Comparison of ENCODE assay signal across 8 cellular contexts in genomic region chr13:73059460-73060250, GRCh38. TPM values are rescaled to one million over a fixed set of nuclear protein-coding genes. Genes with fewer than 3 reads are reported as not detected.
DNase-seq lines count a peak whose midpoint lies in the region; ATAC-seq, FAIRE-seq and TF ChIP-seq lines count a peak whose summit lies in the region.

No MANE protein-coding gene starts in this region.

- no peak for FAIRE-seq in RCC 7860 (lab: Jason Lieb, UNC)

- peak overlapping the region; percentile 81 for H3K4me2 ChIP-seq in skeletal muscle satellite cell (ENCODE audit: low read length)

- H3K27me3 ChIP-seq in BJ (ENCODE audit: control insufficient read depth, insufficient read depth, low read length) (no peaks in the 10 kb centered on the region), right cardiac atrium (ENCODE audit: control insufficient read depth, insufficient read depth) (no peaks in the 10 kb centered on the region), skeletal muscle satellite cell (ENCODE audit: control insufficient read depth, insufficient read depth, low read length) (no peaks in the 10 kb centered on the region)

- H3K27me3 Mint-ChIP-seq in activated naive CD8-positive, alpha-beta T cell treated with anti-CD3 and anti-CD28 coated beads for 36 hours, result peaks cover 52% of the 10 kb centered on the region

- POLR2A ChIA-PET in BJ (lab: Charles Lee), result interaction anchor here (0.5 to 0.7 kb wide), 4 partner anchors 8 to 479 kb away, joined by 3 to 10 read pairs (median 6); partner anchors contain the start of gene DIS3

- under 1% methylated on average over 67 of the region's 68 CpGs for WGBS in right cardiac atrium

- CTCF ChIA-PET in BJ (lab: Yijun Ruan, JAX), result interaction anchor here (0.7 to 1.3 kb wide), 7 partner anchors 13 to 220 kb away, joined by 3 to 5 read pairs (median 3); no protein-coding TSS in a partner anchor

- TF ChIP-seq CTCF in BJ (IDR thresholded peaks at IDR 0.05; ENCODE audit: insufficient read depth, low read depth, low read length), result no peak

- H3K27ac Mint-ChIP-seq in activated naive CD8-positive, alpha-beta T cell treated with anti-CD3 and anti-CD28 coated beads for 36 hours, result no peak overlapping the region

- DNase-seq in BJ (ENCODE audit: low read depth), result no peak
- DNase-seq in RCC 7860 (ENCODE audit: low spot score), result peak; percentile 20
- DNase-seq in activated naive CD8-positive, alpha-beta T cell treated with anti-CD3 and anti-CD28 coated beads for 36 hours, result peak; percentile 59
- peak; percentile 30 to 79 (median 73) for DNase-seq in right cardiac atrium
- no peak for DNase-seq in cortex of kidney (lab: John Stamatoyannopoulos, UW)

- H3K36me3 ChIP-seq in BJ (ENCODE audit: control insufficient read depth, insufficient read depth, low read length) (peaks cover 7% of the 10 kb centered on the region), skeletal muscle satellite cell (ENCODE audit: insufficient read depth, low read length) (peaks cover 23% of the 10 kb centered on the region)

- H3K9ac ChIP-seq in skeletal muscle satellite cell (ENCODE audit: low read depth, low read length), result peak overlapping the region; percentile 90

- no peaks in the 10 kb centered on the region for H3K4me1 ChIP-seq in right cardiac atrium (ENCODE audit: control insufficient read depth, insufficient read depth, low read length)
- H3K4me1 ChIP-seq in skeletal muscle satellite cell (ENCODE audit: control insufficient read depth, insufficient read depth, low read length), result peaks cover 39% of the 10 kb centered on the region

- intact Hi-C loops in right cardiac atrium (cut with DNase I), result no loop called here

- peak overlapping the region; percentile 93 for H3K4me3 ChIP-seq in BJ (ENCODE audit: low read depth, low read length)
- H3K4me3 ChIP-seq in right cardiac atrium (ENCODE audit: low read length), result peak overlapping the region; percentile 74
- peak overlapping the region; percentile 77 for H3K4me3 ChIP-seq in skeletal muscle satellite cell (ENCODE audit: low read length)

- H3K9me3 ChIP-seq in right cardiac atrium (ENCODE audit: control insufficient read depth, low read length), result no peaks in the 10 kb centered on the region
- no peaks in the 10 kb centered on the region for H3K9me3 ChIP-seq in skeletal muscle satellite cell (replicated peaks; ENCODE audit: low read length)

- ATAC-seq in GM19025 (IDR thresholded peaks at IDR 0.05; ENCODE audit: low read depth, unreplicated experiment) (peak; percentile 40), HG03108 (IDR thresholded peaks at IDR 0.05; ENCODE audit: unreplicated experiment) (peak; percentile 37), right cardiac atrium (peak; percentile 33 to 47)

- H3K9me3 Mint-ChIP-seq in activated naive CD8-positive, alpha-beta T cell treated with anti-CD3 and anti-CD28 coated beads for 36 hours, result no peaks in the 10 kb centered on the region

- H3K36me3 Mint-ChIP-seq in activated naive CD8-positive, alpha-beta T cell treated with anti-CD3 and anti-CD28 coated beads for 36 hours, result peaks cover 2% of the 10 kb centered on the region

- H3K4me3 Mint-ChIP-seq in activated naive CD8-positive, alpha-beta T cell treated with anti-CD3 and anti-CD28 coated beads for 36 hours, result peak overlapping the region; percentile 75

- H3K27ac ChIP-seq in right cardiac atrium (ENCODE audit: low read length), result no peak overlapping the region

- peaks cover 13% of the 10 kb centered on the region for H3K4me1 Mint-ChIP-seq in activated naive CD8-positive, alpha-beta T cell treated with anti-CD3 and anti-CD28 coated beads for 36 hours

RNA-seq across cellular contexts. Expression of gene KLF5, which starts 0.8 kb away (rescaled TPM):
- 26.7 and 27.5 TPM in 2 replicates for polyA plus RNA-seq in BJ (2011; rRNA removed)
- polyA minus RNA-seq in BJ (2011; rRNA and poly(A)+ RNA removed), result 13.9 and 34.7 TPM in 2 replicates
- total RNA-seq in activated naive CD8-positive, alpha-beta T cell treated with anti-CD3 and anti-CD28 coated beads for 36 hours, result 1 to 10 TPM; 2.7 to 2.9 TPM
- under 1 TPM; 0.54 to 0.83 (median 0.73) TPM for total RNA-seq in right cardiac atrium
- polyA plus RNA-seq in right cardiac atrium, result 0.81 TPM
- total RNA-seq in skeletal muscle satellite cell (2012; rRNA removed), result 1.3 and 3.7 TPM in 2 replicates

Comparison
In these comparisons a context has a peak if more than half of its experiments do, and no peak if none do; other contexts are left out.
1. DNase-seq: peak in RCC 7860 (single experiment), activated naive CD8-positive, alpha-beta T cell treated with anti-CD3 and anti-CD28 coated beads for 36 hours (single experiment) and right cardiac atrium (3 of 3); none in BJ (single experiment) and cortex of kidney (single experiment).
2. Peak in every context shown above with its lines, with median percentiles within 50 percentile points of each other: H3K4me3 ChIP-seq and ATAC-seq.